ENCODE assay signal across 14 cellular contexts in genomic region chr13:99417151-99417820, GRCh38.
DNase-seq lines count a peak whose midpoint lies in the region; ATAC-seq and TF ChIP-seq lines count a peak whose summit lies in the region.
"Had no signal": no experiment of that assay in that cellular context is flagged by ENCODE, and none has a peak within 500 bp of the region (broad histone marks: within the 10 kb centered on the region; RNA-seq: fewer than 3 reads in every experiment).

No MANE protein-coding gene starts in this region.

- no peak for ATAC-seq in DND-41 (ENCODE audit: insufficient read depth, low read depth)

- H3K4me3 Mint-ChIP-seq in activated T-helper 2 cell treated with anti-CD3 and anti-CD28 coated beads, Interferon-gamma antibody, Interleukin-2, Interleukin-4, amounts not matched to agents 10 μg/mL and 5 μg/mL and 100 μg/mL, durations not matched to agents 14 hours and 24 hours and 36 hours (ENCODE audit: low read depth): peak overlapping the region; percentile 48

- H3K79me2 ChIP-seq in DND-41 (ENCODE audit: insufficient read depth, low read length): no peaks in the 10 kb centered on the region
- H3K79me2 ChIP-seq: parathyroid adenoma had no signal

- H3K4me3 ChIP-seq in DND-41 (ENCODE audit: low read depth in 1 of 2, low read length in 2 of 2) (no peak overlapping the region), neuron (ENCODE audit: low read length) (peak overlapping the region; percentile 32)

- H3K9me3 Mint-ChIP-seq in activated T-helper 2 cell treated with anti-CD3 and anti-CD28 coated beads, Interferon-gamma antibody, Interleukin-2, Interleukin-4, amounts not matched to agents 10 μg/mL and 5 μg/mL and 100 μg/mL, durations not matched to agents 14 hours and 24 hours and 36 hours: peaks cover under 1% of the 10 kb centered on the region

- H2AFZ ChIP-seq in DND-41 (ENCODE audit: low read depth, low read length) (no peak overlapping the region), neuron (ENCODE audit: low read depth, low read length) (no peak overlapping the region)
- H2AFZ ChIP-seq: parathyroid adenoma had no signal

- H3K27ac ChIP-seq in DND-41 (ENCODE audit: low read length): peak overlapping the region; percentile 30
- H3K27ac ChIP-seq: parathyroid adenoma had no signal

- H4K20me1 ChIP-seq in DND-41 (ENCODE audit: insufficient read depth, low read length): peaks cover 3% of the 10 kb centered on the region; the same call in 1 of the 2 replicates

- 0 out of 2 replicates have a peak overlapping the region, but pooled peaks have one; percentile 6 for H3K4me2 ChIP-seq in DND-41 (ENCODE audit: insufficient read depth, low read length)

- H3K4me1 Mint-ChIP-seq in activated T-helper 2 cell treated with anti-CD3 and anti-CD28 coated beads, Interferon-gamma antibody, Interleukin-2, Interleukin-4, amounts not matched to agents 10 μg/mL and 5 μg/mL and 100 μg/mL, durations not matched to agents 14 hours and 24 hours and 36 hours (ENCODE audit: low read depth): peaks cover 50% of the 10 kb centered on the region

- H3K27me3 ChIP-seq in DND-41 (ENCODE audit: insufficient read depth, low read length, poor library complexity) (no peaks in the 10 kb centered on the region), neuron (ENCODE audit: insufficient read depth, low read length) (peaks cover 2% of the 10 kb centered on the region)

- H3K9me3 ChIP-seq in DND-41 (ENCODE audit: insufficient read depth, low read length, severe bottlenecking) (no peaks in the 10 kb centered on the region), neuron (ENCODE audit: low read length) (peaks cover 5% of the 10 kb centered on the region)

- H3K4me1 ChIP-seq in DND-41 (ENCODE audit: insufficient read depth, low read length): peaks cover 64% of the 10 kb centered on the region
- H3K4me1 ChIP-seq in neuron (ENCODE audit: insufficient read depth, low read length): peaks cover 23% of the 10 kb centered on the region
- H3K4me1 ChIP-seq: parathyroid adenoma had no signal

- H3K9ac ChIP-seq in DND-41 (ENCODE audit: low read depth, low read length): no peak overlapping the region
- H3K9ac ChIP-seq: parathyroid adenoma had no signal

- no peak for TF ChIP-seq CTCF in DND-41 (IDR thresholded peaks at IDR 0.05; ENCODE audit: borderline replicate concordance, extremely low read depth, low read length, poor library complexity, severe bottlenecking)

- intact Hi-C loops in activated T-helper 2 cell treated with anti-CD3 and anti-CD28 coated beads, Interferon-gamma antibody, Interleukin-2, Interleukin-4, amounts not matched to agents 10 μg/mL and 5 μg/mL and 100 μg/mL, durations not matched to agents 14 hours and 24 hours and 36 hours (cut with micrococcal nuclease): loop anchor here (1.0 to 5.0 kb wide), 3 partner anchors 14 to 35 kb away; no protein-coding TSS in a partner anchor

- peaks cover under 1% of the 10 kb centered on the region for H3K36me3 Mint-ChIP-seq in activated T-helper 2 cell treated with anti-CD3 and anti-CD28 coated beads, Interferon-gamma antibody, Interleukin-2, Interleukin-4, amounts not matched to agents 10 μg/mL and 5 μg/mL and 100 μg/mL, durations not matched to agents 14 hours and 24 hours and 36 hours (ENCODE audit: low read depth)

- H3K36me3 ChIP-seq in DND-41 (ENCODE audit: insufficient read depth, low read length) (no peaks in the 10 kb centered on the region), neuron (ENCODE audit: insufficient read depth, low read length) (no peaks in the 10 kb centered on the region)

- H3K27ac Mint-ChIP-seq in activated T-helper 2 cell treated with anti-CD3 and anti-CD28 coated beads, Interferon-gamma antibody, Interleukin-2, Interleukin-4, amounts not matched to agents 10 μg/mL and 5 μg/mL and 100 μg/mL, durations not matched to agents 14 hours and 24 hours and 36 hours: peak overlapping the region; percentile 74

- H3K27me3 Mint-ChIP-seq in activated T-helper 2 cell treated with anti-CD3 and anti-CD28 coated beads, Interferon-gamma antibody, Interleukin-2, Interleukin-4, amounts not matched to agents 10 μg/mL and 5 μg/mL and 100 μg/mL, durations not matched to agents 14 hours and 24 hours and 36 hours (ENCODE audit: low read depth): no peaks in the 10 kb centered on the region

- DNase-seq in activated CD4-positive, alpha-beta T cell treated with anti-CD3 and anti-CD28 coated beads for 48 hours: peak; percentile 31
- no peak for DNase-seq in activated CD4-positive, alpha-beta T cell treated with anti-CD3 and anti-CD28 coated beads, Interleukin-2, amount 50 U/mL, for 1 hour
- peak; percentile 59 for DNase-seq in DND-41
- no peak for DNase-seq in activated T-helper 2 cell treated with anti-CD3 and anti-CD28 coated beads, Interferon-gamma antibody, Interleukin-2, Interleukin-4, amounts not matched to agents 10 μg/mL and 5 μg/mL and 100 μg/mL, durations not matched to agents 14 hours and 24 hours and 36 hours (ENCODE audit: low spot score)
- DNase-seq in occipital lobe (lab: John Stamatoyannopoulos, UW): no peak
- DNase-seq in epidermal melanocyte (ENCODE audit: insufficient read length, low spot score): no peak
- DNase-seq in SIG-M5 treated with dmso at 0.1 percent for 504 hours (lab: John Stamatoyannopoulos, UW; ENCODE audit: unreplicated experiment): no peak
- DNase-seq: DMS53, mammary epithelial cell, MV-4-11, RPMI8226, trophoblast cell had no signal

Comparison
In these comparisons a context has a peak if more than half of its experiments do, and no peak if none do; other contexts are left out.
1. DNase-seq: peak in activated CD4-positive, alpha-beta T cell treated with anti-CD3 and anti-CD28 coated beads for 48 hours (single experiment) and DND-41 (single experiment); none in activated CD4-positive, alpha-beta T cell treated with anti-CD3 and anti-CD28 coated beads, Interleukin-2, amount 50 U/mL, for 1 hour (single experiment), activated T-helper 2 cell treated with anti-CD3 and anti-CD28 coated beads, Interferon-gamma antibody, Interleukin-2, Interleukin-4, amounts not matched to agents 10 μg/mL and 5 μg/mL and 100 μg/mL, durations not matched to agents 14 hours and 24 hours and 36 hours (single experiment), occipital lobe (single experiment), epidermal melanocyte (single experiment) and SIG-M5 treated with dmso at 0.1 percent for 504 hours (single experiment).